ENCODE assay signal across 16 cellular contexts in genomic region chr19:5288347-5288739, GRCh38. TPM values are rescaled to one million over a fixed set of nuclear protein-coding genes. Genes with fewer than 3 reads are reported as not detected.
DNase-seq lines count a peak whose midpoint lies in the region; ATAC-seq and TF ChIP-seq lines count a peak whose summit lies in the region.
"Had no signal": no experiment of that assay in that cellular context is flagged by ENCODE, and none has a peak within 500 bp of the region (broad histone marks: within the 10 kb centered on the region; RNA-seq: fewer than 3 reads in every experiment).

No MANE protein-coding gene starts in this region.

- H3K27ac ChIP-seq in DOHH2 (ENCODE audit: low read depth, low read length) (peak overlapping the region; percentile 73), body of pancreas (peak overlapping the region; percentile 65 to 87 (median 80)), right atrium auricular region (peak overlapping the region; percentile 26 to 84), skeletal muscle tissue (ENCODE audit: low read depth, low read length) (peak overlapping the region; percentile 52)
- H3K27ac ChIP-seq: ovary, SJCRH30 had no signal

- H3K4me3 ChIP-seq in DOHH2 (ENCODE audit: low read length) (peak overlapping the region; percentile 48), body of pancreas (no peak overlapping the region), right atrium auricular region (peak overlapping the region in 1 of 2 donors; percentile 3), skeletal muscle tissue (ENCODE audit: low read length in 3 of 3) (peak overlapping the region; percentile 13 to 36 (median 34)), H7 (ENCODE audit: insufficient read depth, low read depth, low read length) (no peak overlapping the region)
- H3K4me3 ChIP-seq: ovary, SJCRH30 had no signal

- peaks cover 43% of the 10 kb centered on the region for H3K79me2 ChIP-seq in DOHH2 (ENCODE audit: control insufficient read depth, low read length)

- DNase-seq in body of pancreas (peak in 2 of 4 donors; percentile 57 to 67), right atrium auricular region (ENCODE audit: low spot score) (no peak), H7 (no peak), D341Med (ENCODE audit: low spot score) (no peak)
- DNase-seq in stimulated activated CD4-positive, alpha-beta T cell treated with anti-CD3 and anti-CD28 coated beads, Interleukin-4, amount 100 ng/mL, for 4 hours, result no peak
- DNase-seq: activated CD4-positive, CD25-positive, alpha-beta regulatory T cell treated with anti-CD3 and anti-CD28 coated beads, Interleukin-2, amount 50 U/mL, for 72 hours; activated naive CD4-positive, alpha-beta T cell treated with anti-CD3 and anti-CD28 coated beads for 36 hours; NCI-H2029; NCI-H510A treated with DMSO at 0.1 percent for 48 hours; ovary; SJCRH30; stimulated activated naive CD8-positive, alpha-beta T cell treated with anti-CD3 and anti-CD28 coated beads, Interleukin-15, amount 100 ng/mL, for 72 hours; T-helper 9 cell had no signal

- no peaks in the 10 kb centered on the region for H3K9me3 ChIP-seq in DOHH2 (ENCODE audit: control insufficient read depth, insufficient read depth, low read length)
- H3K9me3 ChIP-seq in body of pancreas, result no peaks in the 10 kb centered on the region
- no peaks in the 10 kb centered on the region for H3K9me3 ChIP-seq in right atrium auricular region
- no peaks in the 10 kb centered on the region for H3K9me3 ChIP-seq in skeletal muscle tissue (ENCODE audit: control insufficient read depth in 3 of 3, low read length in 3 of 3)
- H3K9me3 ChIP-seq: ovary, SJCRH30 had no signal

- 8 to 34% methylated on average over 2 to 4 of the region's 4 CpGs for WGBS in body of pancreas, 2 donors

- H3K9me2 ChIP-seq in DOHH2 (replicated peaks; ENCODE audit: control insufficient read depth, low read length), result no peaks in the 10 kb centered on the region

- no peaks in the 10 kb centered on the region for H3F3A ChIP-seq in DOHH2 (ENCODE audit: control insufficient read depth, insufficient read depth)

- no peaks in the 10 kb centered on the region for H3K27me3 ChIP-seq in DOHH2 (ENCODE audit: control insufficient read depth, low read length)
- H3K27me3 ChIP-seq in body of pancreas, result no peaks in the 10 kb centered on the region
- H3K27me3 ChIP-seq in right atrium auricular region, result no peaks in the 10 kb centered on the region
- H3K27me3 ChIP-seq in skeletal muscle tissue (ENCODE audit: control insufficient read depth in 3 of 3, insufficient read depth in 3 of 3, low read length in 3 of 3), result peaks cover 0 to 3% (median 0%) of the 10 kb centered on the region in 3 donors
- no peaks in the 10 kb centered on the region for H3K27me3 ChIP-seq in H7 (ENCODE audit: control insufficient read depth, insufficient read depth, low read length)
- H3K27me3 ChIP-seq: ovary, SJCRH30 had no signal

- ATAC-seq in body of pancreas, result peak; percentile 57
- ATAC-seq in GM18520 (IDR thresholded peaks at IDR 0.05; ENCODE audit: unreplicated experiment), result no peak
- ATAC-seq: stimulated activated naive CD8-positive, alpha-beta T cell treated with anti-CD3 and anti-CD28 coated beads, Interleukin-15, amount 100 ng/mL, for 72 hours had no signal

- peak overlapping the region; percentile 69 for H3K4me2 ChIP-seq in DOHH2 (ENCODE audit: low read length)

- H3K4me1 ChIP-seq in DOHH2 (ENCODE audit: control insufficient read depth, low read length) (peaks cover 50% of the 10 kb centered on the region), body of pancreas (peaks cover 59% of the 10 kb centered on the region), right atrium auricular region (peaks cover 0 to 58% of the 10 kb centered on the region in 2 donors), skeletal muscle tissue (ENCODE audit: control insufficient read depth in 3 of 3, insufficient read depth in 3 of 3, low read length in 3 of 3) (peaks cover 33 to 50% (median 40%) of the 10 kb centered on the region in 3 donors)
- H3K4me1 ChIP-seq: SJCRH30 had no signal

- intact Hi-C loops in body of pancreas (cut with DNase I), result no loop called here

- peak overlapping the region in 1 of 3 donors; percentile 62 for H3K9ac ChIP-seq in skeletal muscle tissue (ENCODE audit: low read depth in 1 of 3, low read length in 3 of 3)

- peaks cover 12% of the 10 kb centered on the region; the same call in 1 of the 2 replicates for H3K36me3 ChIP-seq in DOHH2 (ENCODE audit: control insufficient read depth, low read length)
- H3K36me3 ChIP-seq in body of pancreas (replicated peaks in 1 of 2; ENCODE audit: insufficient read depth in 1 of 2, low read depth in 2 of 2), result peaks cover 0 to 4% of the 10 kb centered on the region in 2 donors
- peaks cover 19% of the 10 kb centered on the region for H3K36me3 ChIP-seq in right atrium auricular region
- H3K36me3 ChIP-seq in skeletal muscle tissue (ENCODE audit: control insufficient read depth in 3 of 3, insufficient read depth in 3 of 3, low read length in 3 of 3), result peaks cover 7 to 15% (median 13%) of the 10 kb centered on the region in 3 donors
- peaks cover 8% of the 10 kb centered on the region for H3K36me3 ChIP-seq in H7 (replicated peaks; ENCODE audit: control insufficient read depth, insufficient read depth, low read length)
- H3K36me3 ChIP-seq: ovary, SJCRH30 had no signal

- H4K20me1 ChIP-seq in DOHH2 (ENCODE audit: control insufficient read depth, insufficient read depth, low read depth, low read length), result 0 out of 2 replicates have a peak, but pooled peaks cover 5% of the 10 kb centered on the region

- TF ChIP-seq POLR2A in body of pancreas (IDR thresholded peaks at IDR 0.05), result no peak

- TF ChIP-seq CTCF in DOHH2 (IDR thresholded peaks at IDR 0.05; ENCODE audit: low read depth, low read length, poor library complexity, severe bottlenecking), result no peak
- TF ChIP-seq CTCF in body of pancreas (IDR thresholded peaks at IDR 0.05), result no peak
- no peak for TF ChIP-seq CTCF in right atrium auricular region (IDR thresholded peaks at IDR 0.05)

RNA-seq across cellular contexts. Expression of gene PTPRS, which starts 52.3 kb away (rescaled TPM):
- total RNA-seq in body of pancreas, result 100 to 1,000 TPM; 133 to 139 TPM
- 100 to 1,000 TPM; 138 to 190 TPM for total RNA-seq in right atrium auricular region
- 79.9 TPM for total RNA-seq in skeletal muscle tissue
- 130 and 156 TPM in 2 replicates for total RNA-seq in H7 (2014; rRNA removed; shearing (Covaris generic))

Comparison
In these comparisons a context has a peak if more than half of its experiments do, and no peak if none do; other contexts are left out.
1. H3K4me3 ChIP-seq: peak in DOHH2 (single experiment) and skeletal muscle tissue (3 of 3); none in body of pancreas (0 of 2) and H7 (single experiment).
2. Peak in every context shown above with its lines, with median percentiles within 50 percentile points of each other: H3K27ac ChIP-seq.